In the genomic region with DNA sequence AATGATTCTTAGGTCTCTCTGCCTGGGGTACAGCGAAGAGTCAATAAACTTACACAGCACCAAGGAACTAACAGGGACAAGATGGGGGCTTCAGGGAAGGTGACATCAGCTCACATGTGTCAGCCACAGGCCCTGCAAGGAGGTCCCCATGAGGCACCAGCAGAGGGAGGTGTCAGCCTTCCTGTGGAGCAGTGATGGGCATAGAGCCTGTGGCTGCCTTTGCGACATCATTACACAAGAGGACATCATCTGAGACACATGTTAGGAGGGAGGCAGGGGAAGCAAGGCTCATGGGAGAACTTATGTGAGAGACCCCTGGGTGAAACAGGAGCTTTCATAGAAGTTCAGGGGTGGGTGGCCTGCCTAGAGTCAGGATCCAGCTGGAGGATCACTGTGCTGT, we compare ENCODE assay signal across 8 cellular contexts.
A peak's percentile ranks its signal among the peaks of the same experiment; 100 is the strongest.
DNase-seq lines count a peak whose midpoint lies in the region; ATAC-seq and TF ChIP-seq lines count a peak whose summit lies in the region.

No MANE protein-coding gene starts in this region.

- no peaks in the 10 kb centered on the region for H3K9me3 ChIP-seq in smooth muscle cell (replicated peaks; ENCODE audit: low read depth)

- 78% methylated on average over 2 of the region's 2 CpGs for WGBS in smooth muscle cell (ENCODE audit: low lambda C conversion rate)

- no peak overlapping the region for H3K9ac ChIP-seq in smooth muscle cell (ENCODE audit: low read depth)

- no peak overlapping the region for H2AFZ ChIP-seq in smooth muscle cell (ENCODE audit: low read depth)

- peak; percentile 60 for ATAC-seq in GM21390 (IDR thresholded peaks at IDR 0.05; ENCODE audit: unreplicated experiment)
- no peak for ATAC-seq in HG02678 (IDR thresholded peaks at IDR 0.05; ENCODE audit: unreplicated experiment)
- ATAC-seq in GM18873 (IDR thresholded peaks at IDR 0.05; ENCODE audit: low FRiP score, unreplicated experiment): no peak

- peak; percentile 51 for TF ChIP-seq CTCF in smooth muscle cell (IDR thresholded peaks at IDR 0.05; ENCODE audit: borderline replicate concordance, insufficient read depth, poor library complexity, severe bottlenecking)

- no peak overlapping the region for H3K4me2 ChIP-seq in smooth muscle cell

- no peaks in the 10 kb centered on the region for H4K20me1 ChIP-seq in smooth muscle cell (ENCODE audit: low read depth)

- H3K36me3 ChIP-seq in smooth muscle cell (ENCODE audit: low read depth): no peaks in the 10 kb centered on the region

- H3F3A ChIP-seq in smooth muscle cell (ENCODE audit: low read depth): no peaks in the 10 kb centered on the region

- H3K27ac ChIP-seq in smooth muscle cell (ENCODE audit: low read depth): no peak overlapping the region

- DNase-seq in COLO829 (ENCODE audit: low spot score) (peak; percentile 17), RPMI8226 (peak; percentile 16), glomerular visceral epithelial cell (ENCODE audit: extremely low spot score) (peak; percentile 52), smooth muscle cell (lab: John Stamatoyannopoulos, UW; ENCODE audit: unreplicated experiment) (no peak), NCI-H2029 treated with DMSO at 0.1 percent for 48 hours (lab: John Stamatoyannopoulos, UW) (no peak)

- no peaks in the 10 kb centered on the region for H3K79me2 ChIP-seq in smooth muscle cell (ENCODE audit: low read depth)

- H3K27me3 ChIP-seq in smooth muscle cell (ENCODE audit: low read depth): no peaks in the 10 kb centered on the region

- no peak overlapping the region for H3K4me3 ChIP-seq in smooth muscle cell

- H3K4me1 ChIP-seq in smooth muscle cell (ENCODE audit: low read depth): no peaks in the 10 kb centered on the region

Comparison
In these comparisons a context has a peak if more than half of its experiments do, and no peak if none do; other contexts are left out.
1. DNase-seq: peak in COLO829 (single experiment), RPMI8226 (single experiment) and glomerular visceral epithelial cell (single experiment); none in smooth muscle cell (single experiment) and NCI-H2029 treated with DMSO at 0.1 percent for 48 hours (single experiment).